ENCODE assay signal across 8 cellular contexts in the genomic region with DNA sequence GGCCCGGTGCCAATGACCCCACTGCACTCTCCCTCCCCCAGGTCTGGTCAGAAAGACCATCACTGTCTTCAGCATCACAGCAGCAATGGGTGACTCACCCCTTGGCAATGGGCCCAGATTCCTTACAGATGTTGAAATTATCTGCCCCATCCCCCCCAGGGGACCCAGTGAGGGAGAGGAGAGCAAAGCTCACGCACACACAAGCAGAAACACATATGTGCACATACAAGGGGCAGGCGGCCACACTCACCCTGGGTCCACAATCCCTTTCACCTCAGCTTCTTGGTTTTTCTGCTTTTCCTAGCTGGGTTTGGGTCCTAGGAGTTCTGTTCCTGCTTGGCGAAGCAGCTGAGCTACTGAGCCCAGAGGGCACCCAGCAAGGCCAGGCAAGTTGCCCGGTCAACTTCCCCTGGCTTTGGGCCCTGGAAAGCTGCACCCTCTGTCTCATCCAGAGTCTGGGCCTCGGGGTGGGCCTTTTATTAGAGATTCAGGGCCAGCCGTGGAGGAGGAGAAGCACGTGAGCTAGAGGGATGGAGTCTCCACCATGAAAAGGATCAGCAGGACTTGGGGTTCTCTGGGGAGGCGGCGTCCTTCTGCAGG. TPM values are rescaled to one million over a fixed set of nuclear protein-coding genes. Genes with fewer than 3 reads are reported as not detected.
A peak's percentile ranks its signal among the peaks of the same experiment; 100 is the strongest.
DNase-seq lines count a peak whose midpoint lies in the region; ATAC-seq, FAIRE-seq and TF ChIP-seq lines count a peak whose summit lies in the region.

No MANE protein-coding gene starts in this region.

- no peak overlapping the region for H3K27ac Mint-ChIP-seq in activated CD4-positive, alpha-beta T cell treated with anti-CD3 and anti-CD28 coated beads, Interleukin-2, amount 10 ng/mL, durations not matched to agents 7 days and 5 days
- H3K27ac Mint-ChIP-seq in MCF 10A (ENCODE audit: low read depth, unreplicated experiment), result peak overlapping the region; percentile 18

- no peaks in the 10 kb centered on the region for H3K36me3 ChIP-seq in kidney (ENCODE audit: control insufficient read depth in 1 of 2, insufficient read depth in 2 of 2, low read length in 2 of 2)

- DNase-seq in activated CD4-positive, alpha-beta T cell treated with anti-CD3 and anti-CD28 coated beads, Interleukin-2, amount 50 U/mL, for 4 hours, result peak; percentile 21 to 22
- no peak for DNase-seq in activated CD4-positive, alpha-beta T cell treated with anti-CD3 and anti-CD28 coated beads, Interleukin-2, amount 10 ng/mL, durations not matched to agents 7 days and 5 days
- DNase-seq in NCI-H446 treated with DMSO at 0.1 percent for 48 hours (lab: John Stamatoyannopoulos, UW) (peak; percentile 73), MCF 10A (ENCODE audit: unreplicated experiment) (peak; percentile 98), kidney (peak; percentile 95)
- DNase-seq in stimulated activated CD4-positive, alpha-beta T cell treated with anti-CD3 and anti-CD28 coated beads, Interleukin-2, amount 100 ng/mL, for 24 hours, result peak; percentile 38 to 48

- CTCF ChIA-PET in activated CD4-positive, alpha-beta T cell treated with anti-CD3 and anti-CD28 coated beads, Interleukin-2, amount 10 ng/mL, durations not matched to agents 7 days and 5 days (lab: Charles Lee), result interaction anchor here (1.0 to 1.5 kb wide), 4 partner anchors 15 to 90 kb away, joined by 3 to 4 read pairs (median 4); no protein-coding TSS in a partner anchor
- CTCF ChIA-PET in MCF 10A (lab: Yijun Ruan, JAX), result interaction anchor here (0.6 to 2.5 kb wide), 8 partner anchors 31 to 539 kb away, joined by 3 to 11 read pairs (median 4); no protein-coding TSS in a partner anchor

- no peak for FAIRE-seq in kidney (lab: Jason Lieb, UNC)

- no peak overlapping the region for H3K4me3 ChIP-seq in kidney (ENCODE audit: low read length in 2 of 2)

- peaks cover 24% of the 10 kb centered on the region for H3K27me3 Mint-ChIP-seq in activated CD4-positive, alpha-beta T cell treated with anti-CD3 and anti-CD28 coated beads, Interleukin-2, amount 10 ng/mL, durations not matched to agents 7 days and 5 days
- no peaks in the 10 kb centered on the region for H3K27me3 Mint-ChIP-seq in MCF 10A (ENCODE audit: insufficient read depth, unreplicated experiment)

- peaks cover 0 to 11% of the 10 kb centered on the region in 2 donors for H3K4me1 ChIP-seq in kidney (ENCODE audit: control insufficient read depth in 1 of 2, insufficient read depth in 1 of 2, low read depth in 1 of 2, low read length in 2 of 2)

- peaks cover 27% of the 10 kb centered on the region for H3K4me1 Mint-ChIP-seq in activated CD4-positive, alpha-beta T cell treated with anti-CD3 and anti-CD28 coated beads, Interleukin-2, amount 10 ng/mL, durations not matched to agents 7 days and 5 days
- peaks cover 64% of the 10 kb centered on the region for H3K4me1 Mint-ChIP-seq in MCF 10A (ENCODE audit: insufficient read depth, unreplicated experiment)

- no peak overlapping the region for H3K4me3 Mint-ChIP-seq in activated CD4-positive, alpha-beta T cell treated with anti-CD3 and anti-CD28 coated beads, Interleukin-2, amount 10 ng/mL, durations not matched to agents 7 days and 5 days
- H3K4me3 Mint-ChIP-seq in MCF 10A (ENCODE audit: unreplicated experiment), result peak overlapping the region; percentile 75

- TF ChIP-seq CTCF in MCF 10A (IDR thresholded peaks at IDR 0.05; ENCODE audit: unreplicated experiment) (no peak), kidney (IDR thresholded peaks at IDR 0.05; ENCODE audit: borderline replicate concordance, extremely low read depth, insufficient read depth) (no peak)

- H3K9ac ChIP-seq in kidney (ENCODE audit: low read length in 2 of 2), result no peak overlapping the region

- no peak for ATAC-seq in GM21515 (IDR thresholded peaks at IDR 0.05; ENCODE audit: unreplicated experiment)
- no peak for ATAC-seq in HG03139 (IDR thresholded peaks at IDR 0.05; ENCODE audit: unreplicated experiment)

- no peaks in the 10 kb centered on the region for H3K9me3 ChIP-seq in kidney (ENCODE audit: control insufficient read depth in 1 of 2, low read length in 2 of 2)

- H3K9me3 Mint-ChIP-seq in activated CD4-positive, alpha-beta T cell treated with anti-CD3 and anti-CD28 coated beads, Interleukin-2, amount 10 ng/mL, durations not matched to agents 7 days and 5 days, result no peaks in the 10 kb centered on the region
- no peaks in the 10 kb centered on the region for H3K9me3 Mint-ChIP-seq in MCF 10A (ENCODE audit: unreplicated experiment)

- no TSS peak for BruUV-seq in MCF 10A (replicated peaks; lab: Mats Ljungman, UMichigan)

- POLR2A ChIA-PET in activated CD4-positive, alpha-beta T cell treated with anti-CD3 and anti-CD28 coated beads, Interleukin-2, amount 10 ng/mL, durations not matched to agents 7 days and 5 days (lab: Charles Lee), result interaction anchor here (0.6 kb wide), 1 partner anchor 493 kb away, joined by 4 read pairs; no protein-coding TSS in a partner anchor
- POLR2A ChIA-PET in MCF 10A (lab: Yijun Ruan, JAX), result interaction anchor here (0.6 to 4.7 kb wide), 24 partner anchors 11 to 986 kb away, joined by 3 to 46 read pairs (median 4); partner anchors contain the start of genes KPNA6 and PEF1

- H3K36me3 Mint-ChIP-seq in activated CD4-positive, alpha-beta T cell treated with anti-CD3 and anti-CD28 coated beads, Interleukin-2, amount 10 ng/mL, durations not matched to agents 7 days and 5 days (ENCODE audit: low read depth), result no peaks in the 10 kb centered on the region
- H3K36me3 Mint-ChIP-seq in MCF 10A (ENCODE audit: insufficient read depth, unreplicated experiment), result peaks cover 14% of the 10 kb centered on the region

- intact Hi-C loops in MCF 10A (cut with micrococcal nuclease), result loop anchor here (1.0 kb wide), 1 partner anchor 35 kb away; no protein-coding TSS in a partner anchor
- intact Hi-C loops in kidney (cut with DNase I), result no loop called here

- H3K27ac ChIP-seq in kidney (ENCODE audit: low read depth in 2 of 2, low read length in 2 of 2), result peak overlapping the region; percentile 30 to 32

RNA-seq across cellular contexts. Expression of gene COL16A1, which starts 2.6 kb away (rescaled TPM):
- not detected for total RNA-seq in activated CD4-positive, alpha-beta T cell treated with anti-CD3 and anti-CD28 coated beads, Interleukin-2, amount 10 ng/mL, durations not matched to agents 7 days and 5 days
- total RNA-seq in MCF 10A (2022), result 42.1 and 49.1 TPM in 2 replicates
- total RNA-seq in kidney, result 29.0 TPM
- 9.2 TPM for polyA plus RNA-seq in kidney (ENCODE audit: insufficient read depth, low read depth, low replicate concordance)

RNA-seq across cellular contexts. Expression of gene PEF1, which starts 56.6 kb away (rescaled TPM):
- 10 to 100 TPM; 50.4 to 51.6 TPM for total RNA-seq in activated CD4-positive, alpha-beta T cell treated with anti-CD3 and anti-CD28 coated beads, Interleukin-2, amount 10 ng/mL, durations not matched to agents 7 days and 5 days
- total RNA-seq in MCF 10A (2022), result 56.7 and 61.1 TPM in 2 replicates
- 69.0 TPM for total RNA-seq in kidney
- 120 TPM for polyA plus RNA-seq in kidney (ENCODE audit: insufficient read depth, low read depth, low replicate concordance)

Comparison
In these comparisons a context has a peak if more than half of its experiments do, and no peak if none do; other contexts are left out.
1. RNA of gene COL16A1, which starts 2.6 kb away (total RNA-seq): 42.1 to 49.1 TPM in MCF 10A and 29.0 TPM in kidney (single experiment); not detected in activated CD4-positive, alpha-beta T cell treated with anti-CD3 and anti-CD28 coated beads, Interleukin-2, amount 10 ng/mL, durations not matched to agents 7 days and 5 days; every median in the first group is over 10 times any median in the second.